22 cellular contexts compared by ENCODE assay signal in the genomic region with DNA sequence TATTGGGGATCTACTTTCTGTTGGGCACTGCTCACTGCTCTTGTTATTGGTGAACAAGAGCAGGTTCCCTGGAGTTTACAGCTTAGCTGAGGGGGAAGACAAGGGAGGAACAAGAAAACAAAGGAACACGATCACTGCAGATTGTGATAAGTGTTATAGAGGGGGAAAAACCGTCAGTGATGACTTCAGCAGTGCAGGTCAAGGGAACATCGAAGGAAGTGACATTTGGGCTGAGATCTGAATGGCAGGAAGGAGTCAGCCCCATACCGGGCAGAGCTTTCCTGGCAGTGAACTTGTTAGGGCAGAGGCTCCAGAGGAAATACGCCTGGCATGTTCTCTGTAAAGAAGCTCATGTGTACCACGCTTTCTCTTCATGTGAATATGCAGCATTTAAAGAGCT.
DNase-seq lines count a peak whose midpoint lies in the region; ATAC-seq and TF ChIP-seq lines count a peak whose summit lies in the region.
"Had no signal": no experiment of that assay in that cellular context is flagged by ENCODE, and none has a peak within 500 bp of the region (broad histone marks: within the 10 kb centered on the region; RNA-seq: fewer than 3 reads in every experiment).

No MANE protein-coding gene starts in this region.

- intact Hi-C loops in heart right ventricle (cut with DNase I) = loop anchor here in 3 of 10 donors (5.0 kb wide), 1 partner anchor 37 kb away; no protein-coding TSS in a partner anchor
- intact Hi-C loops in Right ventricle myocardium superior (cut with DNase I) = no loop called here
- intact Hi-C loops in aorta (cut with DNase I) = no loop called here

- peak; percentile 69 to 94 (median 82) for ATAC-seq in heart right ventricle
- no peak for ATAC-seq in Right ventricle myocardium superior (ENCODE audit: poor library complexity)
- ATAC-seq in gastroesophageal sphincter = peak; percentile 41
- peak; percentile 57 for ATAC-seq in aorta (ENCODE audit: low FRiP score)
- ATAC-seq: activated CD8-positive, alpha-beta T cell treated with anti-CD3 and anti-CD28 coated beads, Interleukin-2, amount 10 ng/mL, durations not matched to agents 7 days and 5 days; activated T-cell treated with anti-CD3 and anti-CD28 coated beads, Interleukin-2, amount 50 U/mL, for 4 hours; left colon had no signal

- H3K4me1 ChIP-seq in heart right ventricle (peaks cover 0 to 42% (median 7%) of the 10 kb centered on the region in 9 donors), gastroesophageal sphincter (no peaks in the 10 kb centered on the region), aorta (ENCODE audit: control insufficient read depth in 1 of 2, insufficient read depth in 2 of 2, low read length in 2 of 2) (peaks cover 0 to 2% of the 10 kb centered on the region in 2 donors)
- H3K4me1 ChIP-seq: BLaER1 treated with 17β-estradiol and CSF1 and Interleukin-3, amounts not matched to agents 10 nM and 100 nM; SJCRH30 had no signal

- H3K4me3 ChIP-seq in heart right ventricle = no peak overlapping the region
- no peak overlapping the region for H3K4me3 ChIP-seq in gastroesophageal sphincter
- H3K4me3 ChIP-seq in aorta (ENCODE audit: low read length in 2 of 2) = no peak overlapping the region
- H3K4me3 ChIP-seq: BLaER1 treated with 17β-estradiol and CSF1 and Interleukin-3, amounts not matched to agents 10 nM and 100 nM; MG63; PC-9; SJCRH30 had no signal

- H3K9me3 ChIP-seq in heart right ventricle (no peaks in the 10 kb centered on the region), gastroesophageal sphincter (no peaks in the 10 kb centered on the region), aorta (ENCODE audit: control insufficient read depth, low read length) (no peaks in the 10 kb centered on the region)
- H3K9me3 ChIP-seq: BLaER1 treated with 17β-estradiol and CSF1 and Interleukin-3, amounts not matched to agents 10 nM and 100 nM; MG63; SJCRH30 had no signal

- TF ChIP-seq CTCF in heart right ventricle (IDR thresholded peaks at IDR 0.05) (no peak), gastroesophageal sphincter (IDR thresholded peaks at IDR 0.05) (no peak)

- 32 to 37% methylated on average over 6 of the region's 6 CpGs for WGBS in heart right ventricle, 2 donors
- WGBS in gastroesophageal sphincter (ENCODE audit: low coverage in 1 of 2), 2 donors = 49 to 62% methylated on average over 4 to 6 of the region's 6 CpGs
- 42% methylated on average over 6 of the region's 6 CpGs for WGBS in aorta, 2 donors

- DNase-seq in heart right ventricle (peak in 1 of 2 donors; percentile 45), Right ventricle myocardium superior (no peak), lung microvascular endothelial cell (ENCODE audit: low read depth in 2 of 2) (peak; percentile 88 to 90), aorta (no peak), SW480 (ENCODE audit: low spot score) (no peak), cerebellar cortex (ENCODE audit: low spot score) (no peak)
- DNase-seq in activated CD8-positive, alpha-beta memory T cell treated with anti-CD3 and anti-CD28 coated beads, Interleukin-2, amount 50 U/mL, for 4 hours = no peak
- DNase-seq: activated B cell treated with CpG ODN at 0.5 μM for 24 hours; activated CD8-positive, alpha-beta T cell treated with anti-CD3 and anti-CD28 coated beads, Interleukin-2, amount 10 ng/mL, durations not matched to agents 7 days and 5 days; activated naive CD4-positive, alpha-beta T cell treated with anti-CD3 and anti-CD28 coated beads, Interleukin-2, amount 10 ng/mL, durations not matched to agents 7 days and 5 days; activated T-cell treated with anti-CD3 and anti-CD28 coated beads, Interleukin-2, amount 50 U/mL, for 4 hours; left colon; MG63; NCI-H1436; NCI-H2171 treated with DMSO at 0.1 percent for 48 hours; NCI-H748 treated with DMSO at 0.1 percent for 48 hours; PC-9; SJCRH30; stimulated activated naive CD4-positive, alpha-beta T cell; trophoblast cell had no signal

- H3K36me3 ChIP-seq in heart right ventricle (no peaks in the 10 kb centered on the region), gastroesophageal sphincter (no peaks in the 10 kb centered on the region), aorta (ENCODE audit: control insufficient read depth in 1 of 2, insufficient read depth in 2 of 2, low read length in 1 of 2) (no peaks in the 10 kb centered on the region)
- H3K36me3 ChIP-seq: BLaER1 treated with 17β-estradiol and CSF1 and Interleukin-3, amounts not matched to agents 10 nM and 100 nM; SJCRH30 had no signal

- H3K27ac ChIP-seq in heart right ventricle (peak overlapping the region; percentile 0 to 83 (median 56)), gastroesophageal sphincter (peak overlapping the region in 1 of 4 donors; percentile 24), aorta (ENCODE audit: low read depth in 1 of 2, low read length in 2 of 2) (no peak overlapping the region)
- H3K27ac ChIP-seq: BLaER1 treated with 17β-estradiol and CSF1 and Interleukin-3, amounts not matched to agents 10 nM and 100 nM; PC-9; SJCRH30 had no signal

- TF ChIP-seq EP300 in gastroesophageal sphincter (IDR thresholded peaks at IDR 0.05) = no peak

- TF ChIP-seq POLR2A in gastroesophageal sphincter (IDR thresholded peaks at IDR 0.05) = no peak

- H3K27me3 ChIP-seq in heart right ventricle (no peaks in the 10 kb centered on the region), gastroesophageal sphincter (no peaks in the 10 kb centered on the region), aorta (ENCODE audit: control insufficient read depth in 1 of 2, insufficient read depth in 2 of 2, low read length in 1 of 2) (no peaks in the 10 kb centered on the region)
- H3K27me3 ChIP-seq: BLaER1 treated with 17β-estradiol and CSF1 and Interleukin-3, amounts not matched to agents 10 nM and 100 nM; MG63; SJCRH30 had no signal

Comparison
In these comparisons a context has a peak if more than half of its experiments do, and no peak if none do; other contexts are left out.
1. DNase-seq: peak in lung microvascular endothelial cell (2 of 2); none in Right ventricle myocardium superior (single experiment), aorta (0 of 2), SW480 (single experiment), activated CD8-positive, alpha-beta memory T cell treated with anti-CD3 and anti-CD28 coated beads, Interleukin-2, amount 50 U/mL, for 4 hours (single experiment) and cerebellar cortex (single experiment).
2. H3K27ac ChIP-seq: peak in heart right ventricle (10 of 10); none in aorta (0 of 2).